In genomic region chr5:14144586-14145355, GRCh38 we compare ENCODE assay signal across 8 cellular contexts. TPM values are rescaled to one million over a fixed set of nuclear protein-coding genes. Genes with fewer than 3 reads are reported as not detected.
DNase-seq lines count a peak whose midpoint lies in the region; ATAC-seq and TF ChIP-seq lines count a peak whose summit lies in the region.

No MANE protein-coding gene starts in this region.

- H3K27ac Mint-ChIP-seq in CD4-positive, alpha-beta T cell: peak overlapping the region; percentile 81

- no peak for TF ChIP-seq CTCF in CD4-positive, alpha-beta T cell (IDR thresholded peaks at IDR 0.05)
- TF ChIP-seq CTCF in esophagus muscularis mucosa (IDR thresholded peaks at IDR 0.05) (peak in 1 of 3 experiments; percentile 5), suprapubic skin (IDR thresholded peaks at IDR 0.05) (no peak)

- peak overlapping the region; percentile 2 for H3K27ac ChIP-seq in CD4-positive, alpha-beta T cell (ENCODE audit: low read depth, low read length)
- H3K27ac ChIP-seq in esophagus muscularis mucosa (replicated peaks in 1 of 4) (peak overlapping the region; percentile 97 to 98 (median 98)), muscle layer of colon (ENCODE audit: low read depth, low read length) (peak overlapping the region; percentile 93), suprapubic skin (peak overlapping the region; percentile 87)

- H3K9me3 ChIP-seq in CD4-positive, alpha-beta T cell (ENCODE audit: control insufficient read depth, low read length): no peaks in the 10 kb centered on the region
- H3K9me3 ChIP-seq in esophagus muscularis mucosa (no peaks in the 10 kb centered on the region), muscle layer of colon (ENCODE audit: low read length) (no peaks in the 10 kb centered on the region), suprapubic skin (no peaks in the 10 kb centered on the region)

- POLR2A ChIA-PET in CD4-positive, alpha-beta T cell (lab: Charles Lee): no interaction called here

- H3K27me3 Mint-ChIP-seq in CD4-positive, alpha-beta T cell: peaks cover 42% of the 10 kb centered on the region

- H3K4me3 ChIP-seq in esophagus muscularis mucosa (peak overlapping the region; percentile 73 to 95 (median 78)), muscle layer of colon (ENCODE audit: low read depth in 1 of 2, low read length in 2 of 2) (peak overlapping the region; percentile 86 to 98), suprapubic skin (peak overlapping the region; percentile 76)

- peaks cover 6% of the 10 kb centered on the region for H3K36me3 Mint-ChIP-seq in CD4-positive, alpha-beta T cell (ENCODE audit: low read depth)

- intact Hi-C loops in CD4-positive, alpha-beta T cell (cut with DNase I, micrococcal nuclease): loop anchor here in 1 of 2 experiments (5.0 to 10.0 kb wide), 5 partner anchors 120 to 848 kb away; partner anchors contain the start of genes OTULIN and OTULINL
- intact Hi-C loops in esophagus muscularis mucosa (cut with DNase I): loop anchor here (2.0 to 5.0 kb wide), 2 partner anchors 38 to 124 kb away; no protein-coding TSS in a partner anchor

- ATAC-seq in CD4-positive, alpha-beta T cell (ENCODE audit: poor library complexity): peak; percentile 78
- peak; percentile 54 for ATAC-seq in HG03175 (IDR thresholded peaks at IDR 0.05; ENCODE audit: unreplicated experiment)

- TF ChIP-seq POLR2A in GM19099 (IDR thresholded peaks at IDR 0.05; ENCODE audit: extremely low read depth, insufficient read length, low read depth): peak; percentile 74
- TF ChIP-seq POLR2A in esophagus muscularis mucosa (IDR thresholded peaks at IDR 0.05; ENCODE audit: low read depth): no peak
- no peak for TF ChIP-seq POLR2A in suprapubic skin (IDR thresholded peaks at IDR 0.05)

- H3K27me3 ChIP-seq in CD4-positive, alpha-beta T cell (ENCODE audit: control insufficient read depth, insufficient read depth, low read length): peaks cover 26% of the 10 kb centered on the region
- no peaks in the 10 kb centered on the region for H3K27me3 ChIP-seq in esophagus muscularis mucosa
- H3K27me3 ChIP-seq in muscle layer of colon (ENCODE audit: control insufficient read depth in 1 of 2, insufficient read depth in 2 of 2, low read length in 2 of 2): no peaks in the 10 kb centered on the region
- no peaks in the 10 kb centered on the region for H3K27me3 ChIP-seq in suprapubic skin

- TF ChIP-seq EP300 in esophagus muscularis mucosa (IDR thresholded peaks at IDR 0.05) (no peak), suprapubic skin (IDR thresholded peaks at IDR 0.05) (no peak)

- H3K4me1 ChIP-seq in esophagus muscularis mucosa: peaks cover 51 to 56% (median 55%) of the 10 kb centered on the region in 4 donors
- peaks cover 48% of the 10 kb centered on the region for H3K4me1 ChIP-seq in muscle layer of colon (ENCODE audit: insufficient read depth, low read length)
- H3K4me1 ChIP-seq in suprapubic skin: peaks cover 52% of the 10 kb centered on the region

- peak overlapping the region; percentile 91 for H3K9ac ChIP-seq in muscle layer of colon (ENCODE audit: low read length)

- peaks cover 14% of the 10 kb centered on the region for H3K4me1 Mint-ChIP-seq in CD4-positive, alpha-beta T cell (ENCODE audit: low read depth)

- H3K9me3 Mint-ChIP-seq in CD4-positive, alpha-beta T cell: no peaks in the 10 kb centered on the region

- peak overlapping the region; percentile 93 for H3K4me3 Mint-ChIP-seq in CD4-positive, alpha-beta T cell

- peak in 5 of 10 experiments; percentile 8 to 43 (median 30) for DNase-seq in CD4-positive, alpha-beta T cell
- DNase-seq in NCI-H510A treated with DMSO at 0.1 percent for 48 hours (lab: John Stamatoyannopoulos, UW): peak; percentile 92
- peak; percentile 12 for DNase-seq in activated T-cell treated with anti-CD3 and anti-CD28 coated beads for 1 hour (ENCODE audit: low read depth)
- peak; percentile 93 for DNase-seq in esophagus muscularis mucosa (ENCODE audit: extremely low spot score)
- DNase-seq in suprapubic skin (ENCODE audit: low spot score in 2 of 2): peak in 1 of 2 donors; percentile 80

- H3K36me3 ChIP-seq in esophagus muscularis mucosa (no peaks in the 10 kb centered on the region), muscle layer of colon (ENCODE audit: insufficient read depth, low read length) (no peaks in the 10 kb centered on the region), suprapubic skin (no peaks in the 10 kb centered on the region)

- WGBS in esophagus muscularis mucosa: 0% methylated on average over 32 of the region's 84 CpGs
- WGBS in suprapubic skin: 3% methylated on average over 8 of the region's 84 CpGs

- CTCF ChIA-PET in CD4-positive, alpha-beta T cell (lab: Charles Lee): no interaction called here

RNA-seq across cellular contexts. Expression of gene TRIO, which starts 1.6 kb away (rescaled TPM):
- 1 to 10 TPM; 4.1 to 6.5 TPM for total RNA-seq in CD4-positive, alpha-beta T cell
- total RNA-seq in esophagus muscularis mucosa (100 to 1,000 TPM; 112 to 155 (median 145) TPM), suprapubic skin (100 to 1,000 TPM in 1 of 4 donors, 10 to 100 TPM in 3; 62.7 to 159 (median 70.4) TPM)

Comparison
In these comparisons a context has a peak if more than half of its experiments do, and no peak if none do; other contexts are left out.
1. H3K27ac ChIP-seq: peak in every context shown above with its lines; median percentile 98 in esophagus muscularis mucosa; 93 in muscle layer of colon; 87 in suprapubic skin; 2 in CD4-positive, alpha-beta T cell.
2. RNA of gene TRIO, which starts 1.6 kb away (total RNA-seq): 112 to 155 TPM in esophagus muscularis mucosa and 62.7 to 159 TPM in suprapubic skin; 4.1 to 6.5 TPM in CD4-positive, alpha-beta T cell; every median in the first group is over 4 times any median in the second.
3. Peak in every context shown above with its lines, with median percentiles within 50 percentile points of each other: H3K4me3 ChIP-seq.